4 cellular contexts compared by ENCODE assay signal in the genomic region with DNA sequence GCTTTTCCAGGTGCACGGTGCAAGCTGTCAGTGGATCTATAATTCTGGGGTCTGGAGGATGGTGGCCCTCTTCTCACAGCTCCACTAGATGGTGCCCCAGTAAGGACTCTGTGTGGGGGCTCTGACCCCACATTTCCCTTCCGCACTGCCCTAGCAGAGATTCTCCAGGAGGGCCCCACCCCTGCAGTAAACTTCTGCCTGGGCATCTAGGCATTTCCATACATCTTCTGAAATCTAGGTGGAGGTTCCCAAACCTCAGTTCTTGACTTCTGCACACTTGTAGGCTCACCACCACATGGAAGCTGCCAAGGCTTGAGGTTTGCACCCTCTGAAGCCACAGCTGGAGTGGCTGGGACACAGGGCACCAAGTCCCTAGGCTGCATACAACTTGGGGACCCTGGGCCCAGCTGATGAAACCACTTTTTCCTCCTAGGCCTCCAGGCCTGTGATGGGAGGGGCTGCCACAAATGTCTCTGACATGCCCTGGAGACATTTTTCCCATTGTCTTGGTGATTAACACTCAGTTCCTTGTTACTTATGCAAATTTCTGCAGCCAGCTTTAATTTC. TPM values are rescaled to one million over a fixed set of nuclear protein-coding genes. Genes with fewer than 3 reads are reported as not detected.
"Had no signal": no experiment of that assay in that cellular context is flagged by ENCODE, and none has a peak within 500 bp of the region (broad histone marks: within the 10 kb centered on the region; RNA-seq: fewer than 3 reads in every experiment).

No MANE protein-coding gene starts in this region.

RNA-seq across cellular contexts. Expression of gene FGR, which starts 45.3 kb away (rescaled TPM):
- total RNA-seq: GM23248, H4, H9, HFFc6 had no signal
- polyA plus RNA-seq: GM23248 had no signal
